In the genomic region with DNA sequence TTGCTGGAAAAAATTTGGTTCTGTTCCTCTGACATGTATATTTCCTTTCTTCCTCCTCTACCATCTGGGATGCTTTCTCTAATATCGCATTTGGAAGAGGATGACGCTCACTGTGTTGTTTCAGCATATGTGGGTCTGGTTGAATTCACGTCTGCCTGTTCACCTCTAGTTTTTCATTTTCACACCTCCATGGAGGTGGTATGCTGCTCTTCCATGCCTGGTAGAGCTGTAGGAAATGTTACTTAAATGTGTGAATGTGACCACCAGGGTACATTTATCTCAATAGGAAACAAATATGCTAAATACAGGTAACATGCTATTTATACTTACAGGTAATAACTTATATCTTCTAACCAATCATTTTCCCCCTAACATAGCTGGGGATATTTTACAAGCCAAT, we compare ENCODE assay signal across 19 cellular contexts.
"Had no signal": no experiment of that assay in that cellular context is flagged by ENCODE, and none has a peak within 500 bp of the region (broad histone marks: within the 10 kb centered on the region; RNA-seq: fewer than 3 reads in every experiment).

No MANE protein-coding gene starts in this region.

- ATAC-seq: heart left ventricle; psoas muscle; right lobe of liver; stimulated activated effector memory CD8-positive, alpha-beta T cell treated with anti-CD3 and anti-CD28 coated beads, Interleukin-12 subunit alpha, Interleukin-12 subunit beta, amount 100 ng/mL, for 72 hours; stimulated activated naive CD8-positive, alpha-beta T cell treated with anti-CD3 and anti-CD28 coated beads, Interleukin-15, Interleukin-2, amounts not matched to agents 100 U/mL and 50 U/mL, for 24 hours; upper lobe of right lung had no signal

- H3K27me3 ChIP-seq: heart left ventricle, right lobe of liver, suprapubic skin, tibial artery, upper lobe of right lung, vagina had no signal

- H3K27ac Mint-ChIP-seq: dendritic cell treated with granulocyte-macrophage colony-stimulating factor and Interleukin-4, amounts not matched to agents 40 ng/mL and 50 ng/mL, for 4 days; stimulated activated effector memory CD8-positive, alpha-beta T cell treated with anti-CD3 and anti-CD28 coated beads, Interleukin-12 subunit alpha, Interleukin-12 subunit beta, amount 100 ng/mL, for 72 hours had no signal

- H3K4me1 ChIP-seq: parathyroid adenoma had no signal

- H3K9me3 ChIP-seq: heart left ventricle, psoas muscle, right lobe of liver, suprapubic skin, tibial artery, upper lobe of right lung, vagina had no signal

- H3K27me3 Mint-ChIP-seq: dendritic cell treated with granulocyte-macrophage colony-stimulating factor and Interleukin-4, amounts not matched to agents 40 ng/mL and 50 ng/mL, for 4 days had no signal

- H3K27ac ChIP-seq: parathyroid adenoma, psoas muscle, suprapubic skin, tibial artery, vagina had no signal

- FAIRE-seq: colon had no signal

- H2AFZ ChIP-seq: parathyroid adenoma had no signal

- H3K4me3 ChIP-seq: heart left ventricle, psoas muscle, right lobe of liver, suprapubic skin, tibial artery, upper lobe of right lung, vagina had no signal

- H3K9me3 Mint-ChIP-seq: nephron; stimulated activated effector memory CD8-positive, alpha-beta T cell treated with anti-CD3 and anti-CD28 coated beads, Interleukin-12 subunit alpha, Interleukin-12 subunit beta, amount 100 ng/mL, for 72 hours had no signal

- H3K4me3 Mint-ChIP-seq: dendritic cell treated with granulocyte-macrophage colony-stimulating factor and Interleukin-4, amounts not matched to agents 40 ng/mL and 50 ng/mL, for 4 days; nephron; stimulated activated effector memory CD8-positive, alpha-beta T cell treated with anti-CD3 and anti-CD28 coated beads, Interleukin-12 subunit alpha, Interleukin-12 subunit beta, amount 100 ng/mL, for 72 hours had no signal

- H3K36me3 ChIP-seq: heart left ventricle, right lobe of liver, suprapubic skin, tibial artery, upper lobe of right lung, vagina had no signal

- DNase-seq: foreskin melanocyte; heart left ventricle; hippocampal formation; kidney glomerular epithelial cell; psoas muscle; retina; right lobe of liver; stimulated activated CD4-positive, alpha-beta T cell treated with anti-CD3 and anti-CD28 coated beads, Interleukin-4, amount 100 ng/mL, for 1 hour; stimulated activated CD8-positive, alpha-beta memory T cell treated with anti-CD3 and anti-CD28 coated beads, Interleukin-4, amount 100 ng/mL, for 48 hours; stimulated activated naive CD8-positive, alpha-beta T cell treated with anti-CD3 and anti-CD28 coated beads, Interleukin-15, Interleukin-2, amounts not matched to agents 100 U/mL and 50 U/mL, for 24 hours; tibial artery; upper lobe of right lung had no signal

- H3K36me3 Mint-ChIP-seq: stimulated activated effector memory CD8-positive, alpha-beta T cell treated with anti-CD3 and anti-CD28 coated beads, Interleukin-12 subunit alpha, Interleukin-12 subunit beta, amount 100 ng/mL, for 72 hours had no signal

- H3K9ac ChIP-seq: parathyroid adenoma had no signal
